In genomic region chr10:89795840-89796239, GRCh38 we compare ENCODE assay signal across 23 cellular contexts.
DNase-seq lines count a peak whose midpoint lies in the region; ATAC-seq lines count a peak whose summit lies in the region.
"Had no signal": no experiment of that assay in that cellular context is flagged by ENCODE, and none has a peak within 500 bp of the region (broad histone marks: within the 10 kb centered on the region; RNA-seq: fewer than 3 reads in every experiment).

No MANE protein-coding gene starts in this region.

- H3K36me3 Mint-ChIP-seq in stimulated activated naive B cell treated with anti-CD40 and anti-IgM and Interleukin-4, amounts not matched to agents 10 μg/mL and 1 μg/mL and 100 μg/mL, for 72 hours, result no peaks in the 10 kb centered on the region
- H3K36me3 Mint-ChIP-seq: activated naive CD4-positive, alpha-beta T cell treated with anti-CD3 and anti-CD28 coated beads, Interleukin-2, amount 10 ng/mL, durations not matched to agents 7 days and 5 days had no signal

- no peak for DNase-seq in stimulated activated naive B cell treated with anti-CD40 and anti-IgM and Interleukin-4, amounts not matched to agents 10 μg/mL and 1 μg/mL and 100 μg/mL, for 72 hours
- DNase-seq in hypothalamus (lab: John Stamatoyannopoulos, UW) (no peak), EL (no peak)
- DNase-seq in stimulated activated CD4-positive, alpha-beta T cell treated with anti-CD3 and anti-CD28 coated beads, Interleukin-2, amount 100 ng/mL, for 24 hours, result no peak
- DNase-seq: activated B cell treated with CpG ODN at 0.5 μM for 24 hours; activated CD8-positive, alpha-beta T cell treated with anti-CD3 and anti-CD28 coated beads, Interleukin-2, amount 10 ng/mL, durations not matched to agents 7 days and 5 days; activated naive CD4-positive, alpha-beta T cell treated with anti-CD3 and anti-CD28 coated beads, Interleukin-2, amount 10 ng/mL, durations not matched to agents 7 days and 5 days; activated T-cell treated with anti-CD3 and anti-CD28 coated beads, Interleukin-2, amount 50 U/mL, for 4 hours; anterior cingulate cortex; gastrocnemius medialis; midbrain; NCI-H1105 treated with DMSO at 0.1 percent for 48 hours; NCI-H526; nephron progenitor cell; SJCRH30; stimulated activated CD4-positive, alpha-beta T cell treated with anti-CD3 and anti-CD28 coated beads, Interleukin-1b, Interleukin-23, amount 100 ng/mL, for 48 hours; trophoblast cell had no signal

- H3K27ac Mint-ChIP-seq in stimulated activated naive B cell treated with anti-CD40 and anti-IgM and Interleukin-4, amounts not matched to agents 10 μg/mL and 1 μg/mL and 100 μg/mL, for 72 hours, result peak overlapping the region; percentile 7
- H3K27ac Mint-ChIP-seq: activated B cell treated with CpG ODN at 0.5 μM for 24 hours; activated CD8-positive, alpha-beta T cell treated with anti-CD3 and anti-CD28 coated beads, Interleukin-2, amount 10 ng/mL, durations not matched to agents 7 days and 5 days; activated naive CD4-positive, alpha-beta T cell treated with anti-CD3 and anti-CD28 coated beads, Interleukin-2, amount 10 ng/mL, durations not matched to agents 7 days and 5 days; nephron progenitor cell; stimulated activated naive CD8-positive, alpha-beta T cell treated with anti-CD3 and anti-CD28 coated beads, Interleukin-15, Interleukin-2, amounts not matched to agents 100 ng/mL and 50 ng/mL, for 24 hours; T-helper 1 cell treated with Interleukin-12 subunit alpha and Interleukin-12 subunit beta and Interleukin-4 antibody, amounts not matched to agents 30 μg/mL and 1 μg/mL, for 36 hours had no signal

- H3K9me3 Mint-ChIP-seq in stimulated activated naive B cell treated with anti-CD40 and anti-IgM and Interleukin-4, amounts not matched to agents 10 μg/mL and 1 μg/mL and 100 μg/mL, for 72 hours, result no peaks in the 10 kb centered on the region
- H3K9me3 Mint-ChIP-seq: activated B cell treated with CpG ODN at 0.5 μM for 24 hours; activated naive CD4-positive, alpha-beta T cell treated with anti-CD3 and anti-CD28 coated beads, Interleukin-2, amount 10 ng/mL, durations not matched to agents 7 days and 5 days; activated T-cell treated with anti-CD3 and anti-CD28 coated beads, Interleukin-2, amount 50 U/mL, for 4 hours; central memory CD8-positive, alpha-beta T cell; nephron progenitor cell; stimulated activated naive CD8-positive, alpha-beta T cell treated with anti-CD3 and anti-CD28 coated beads, Interleukin-15, Interleukin-2, amounts not matched to agents 100 ng/mL and 50 ng/mL, for 24 hours; T-helper 1 cell treated with Interleukin-12 subunit alpha and Interleukin-12 subunit beta and Interleukin-4 antibody, amounts not matched to agents 30 μg/mL and 1 μg/mL, for 36 hours had no signal

- ATAC-seq in GM19043 (IDR thresholded peaks at IDR 0.05; ENCODE audit: low read depth, unreplicated experiment) (peak; percentile 84), GM21723 (IDR thresholded peaks at IDR 0.05; ENCODE audit: unreplicated experiment) (peak; percentile 60), HG03354 (IDR thresholded peaks at IDR 0.05; ENCODE audit: poor library complexity, severe bottlenecking, unreplicated experiment) (peak; percentile 66)
- peak; percentile 43 to 58 for ATAC-seq in stimulated activated naive B cell treated with anti-CD40 and anti-IgM and Interleukin-4, amounts not matched to agents 10 μg/mL and 1 μg/mL and 100 μg/mL, for 72 hours (replicated peaks)
- ATAC-seq: activated CD8-positive, alpha-beta T cell treated with anti-CD3 and anti-CD28 coated beads, Interleukin-2, amount 10 ng/mL, durations not matched to agents 7 days and 5 days; activated T-cell treated with anti-CD3 and anti-CD28 coated beads, Interleukin-2, amount 50 U/mL, for 4 hours; gastrocnemius medialis had no signal

- peaks cover 0 to 4% of the 10 kb centered on the region in 2 donors for H3K27me3 Mint-ChIP-seq in stimulated activated naive B cell treated with anti-CD40 and anti-IgM and Interleukin-4, amounts not matched to agents 10 μg/mL and 1 μg/mL and 100 μg/mL, for 72 hours

- H3K4me3 Mint-ChIP-seq in stimulated activated naive B cell treated with anti-CD40 and anti-IgM and Interleukin-4, amounts not matched to agents 10 μg/mL and 1 μg/mL and 100 μg/mL, for 72 hours, result no peak overlapping the region
- H3K4me3 Mint-ChIP-seq: activated B cell treated with CpG ODN at 0.5 μM for 24 hours; activated CD8-positive, alpha-beta T cell treated with anti-CD3 and anti-CD28 coated beads, Interleukin-2, amount 10 ng/mL, durations not matched to agents 7 days and 5 days; activated naive CD4-positive, alpha-beta T cell treated with anti-CD3 and anti-CD28 coated beads, Interleukin-2, amount 10 ng/mL, durations not matched to agents 7 days and 5 days; activated T-cell treated with anti-CD3 and anti-CD28 coated beads, Interleukin-2, amount 50 U/mL, for 4 hours; central memory CD8-positive, alpha-beta T cell; nephron progenitor cell; stimulated activated naive CD8-positive, alpha-beta T cell treated with anti-CD3 and anti-CD28 coated beads, Interleukin-15, Interleukin-2, amounts not matched to agents 100 ng/mL and 50 ng/mL, for 24 hours; T-helper 1 cell treated with Interleukin-12 subunit alpha and Interleukin-12 subunit beta and Interleukin-4 antibody, amounts not matched to agents 30 μg/mL and 1 μg/mL, for 36 hours had no signal

- peaks cover 5 to 18% of the 10 kb centered on the region in 2 donors for H3K4me1 Mint-ChIP-seq in stimulated activated naive B cell treated with anti-CD40 and anti-IgM and Interleukin-4, amounts not matched to agents 10 μg/mL and 1 μg/mL and 100 μg/mL, for 72 hours
- H3K4me1 Mint-ChIP-seq: activated naive CD4-positive, alpha-beta T cell treated with anti-CD3 and anti-CD28 coated beads, Interleukin-2, amount 10 ng/mL, durations not matched to agents 7 days and 5 days; central memory CD8-positive, alpha-beta T cell had no signal
